23 cellular contexts compared by ENCODE assay signal in genomic region chr2:80016166-80016565, GRCh38.
"Had no signal": no experiment of that assay in that cellular context is flagged by ENCODE, and none has a peak within 500 bp of the region (broad histone marks: within the 10 kb centered on the region; RNA-seq: fewer than 3 reads in every experiment).

No MANE protein-coding gene starts in this region.

- H3K9me3 Mint-ChIP-seq: dendritic cell treated with granulocyte-macrophage colony-stimulating factor and Interleukin-4, amounts not matched to agents 40 ng/mL and 50 ng/mL, for 4 days; mesothelial cell of epicardium; neural crest cell; type B pancreatic cell had no signal

- H3K36me3 Mint-ChIP-seq: immature natural killer cell; mesothelial cell of epicardium; naive B cell; natural killer cell treated with Interleukin-12 subunit alpha and Interleukin-12 subunit beta and Interleukin-15 and Interleukin-18, amount 100 ng/mL, for 72 hours; stimulated activated effector memory CD8-positive, alpha-beta T cell treated with anti-CD3 and anti-CD28 coated beads, Interleukin-12 subunit alpha, Interleukin-12 subunit beta, amount 100 ng/mL, for 72 hours; type B pancreatic cell had no signal

- H3K4me1 Mint-ChIP-seq: immature natural killer cell; naive B cell; stimulated activated effector memory CD8-positive, alpha-beta T cell treated with anti-CD3 and anti-CD28 coated beads, Interleukin-12 subunit alpha, Interleukin-12 subunit beta, amount 100 ng/mL, for 72 hours had no signal

- DNase-seq: colonic mucosa; effector memory CD4-positive, alpha-beta T cell; foreskin keratinocyte; immature natural killer cell; islet precursor cell; kidney glomerular epithelial cell; left colon; mesenchymal stem cell; mucosa of descending colon; naive B cell; pancreas; stimulated activated CD4-positive, alpha-beta T cell treated with anti-CD3 and anti-CD28 coated beads, Interleukin-12 subunit alpha, Interleukin-12 subunit beta, amount 100 ng/mL, for 4 hours; stimulated activated CD4-positive, alpha-beta T cell treated with anti-CD3 and anti-CD28 coated beads, Interleukin-1b, Interleukin-23, amount 100 ng/mL, for 48 hours; stimulated activated CD4-positive, alpha-beta T cell treated with anti-CD3 and anti-CD28 coated beads, Interleukin-4, amount 100 ng/mL, for 1 hour; stimulated activated naive CD8-positive, alpha-beta T cell treated with anti-CD3 and anti-CD28 coated beads, Interleukin-15, Interleukin-2, amounts not matched to agents 100 U/mL and 50 U/mL, for 24 hours; testis; tibial artery had no signal

- H3K4me3 Mint-ChIP-seq: dendritic cell treated with granulocyte-macrophage colony-stimulating factor and Interleukin-4, amounts not matched to agents 40 ng/mL and 50 ng/mL, for 4 days; immature natural killer cell; mesothelial cell of epicardium; naive B cell; natural killer cell treated with Interleukin-12 subunit alpha and Interleukin-12 subunit beta and Interleukin-15 and Interleukin-18, amount 100 ng/mL, for 72 hours; neural crest cell; stimulated activated effector memory CD8-positive, alpha-beta T cell treated with anti-CD3 and anti-CD28 coated beads, Interleukin-12 subunit alpha, Interleukin-12 subunit beta, amount 100 ng/mL, for 72 hours; type B pancreatic cell had no signal

- H3K27ac Mint-ChIP-seq: dendritic cell treated with granulocyte-macrophage colony-stimulating factor and Interleukin-4, amounts not matched to agents 40 ng/mL and 50 ng/mL, for 4 days; immature natural killer cell; mesothelial cell of epicardium; naive B cell; natural killer cell treated with Interleukin-12 subunit alpha and Interleukin-12 subunit beta and Interleukin-15 and Interleukin-18, amount 100 ng/mL, for 72 hours; stimulated activated effector memory CD8-positive, alpha-beta T cell treated with anti-CD3 and anti-CD28 coated beads, Interleukin-12 subunit alpha, Interleukin-12 subunit beta, amount 100 ng/mL, for 72 hours; type B pancreatic cell had no signal

- H3K27me3 Mint-ChIP-seq: naive B cell; natural killer cell treated with Interleukin-12 subunit alpha and Interleukin-12 subunit beta and Interleukin-15 and Interleukin-18, amount 100 ng/mL, for 72 hours; type B pancreatic cell had no signal
